Comparison of ENCODE assay signal across 1 cellular context in the genomic region with DNA sequence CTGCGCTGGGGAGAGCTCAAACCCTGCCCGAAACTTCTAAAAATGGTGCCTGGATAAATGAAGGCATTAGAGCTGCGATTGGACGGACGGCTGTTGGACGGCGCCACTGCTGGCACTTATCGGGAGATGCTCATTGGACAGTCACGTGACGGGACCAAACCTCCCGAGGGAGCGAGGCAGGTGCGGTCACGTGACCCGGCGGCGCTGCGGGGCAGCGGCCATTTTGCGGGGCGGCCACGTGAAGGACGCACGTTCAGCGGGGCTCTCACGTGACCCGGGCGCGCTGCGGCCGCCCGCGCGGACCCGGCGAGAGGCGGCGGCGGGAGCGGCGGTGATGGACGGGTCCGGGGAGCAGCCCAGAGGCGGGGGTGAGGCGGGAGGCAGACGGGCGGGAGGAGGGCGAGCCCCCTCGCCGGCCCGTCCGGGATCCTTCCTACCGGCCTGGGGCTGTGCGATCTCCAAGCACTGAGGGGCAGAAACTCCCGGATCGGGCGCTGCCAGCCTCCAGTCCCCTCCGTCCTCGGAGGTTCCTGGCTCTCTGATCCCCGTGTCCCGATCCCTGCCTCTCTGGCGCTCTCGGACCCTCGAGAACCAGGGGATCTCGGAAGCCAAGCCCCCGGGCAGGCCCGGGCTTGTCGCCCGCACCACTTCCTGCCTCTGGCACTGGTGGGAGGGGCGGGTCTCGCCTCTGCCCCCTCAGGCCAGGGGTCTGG.
A peak's percentile ranks its signal among the peaks of the same experiment; 100 is the strongest.
TF ChIP-seq lines count a peak whose summit lies in the region.

TSS of gene BAX (plus strand) at position 281 of the 713 bp plus-strand sequence. CDS start at position 335, 54 bp downstream.

TF ChIP-seq in GM12878, 131 proteins besides CTCF, POLR2A, EP300 and RAD21 (continued from another document and continues in another):
- TF ChIP-seq HSF1 (IDR thresholded peaks at IDR 0.05; ENCODE audit: low read depth, low read length) (0 out of 2 replicates have a peak, but pooled peaks have one; percentile 54), MEF2B (IDR thresholded peaks at IDR 0.05; ENCODE audit: partially characterized antibody, poor library complexity, severe bottlenecking) (peak; percentile 99), TARDBP (IDR thresholded peaks at IDR 0.05; ENCODE audit: borderline replicate concordance) (peak; percentile 75; the same call in 1 of the 2 replicates), BRCA1 (IDR thresholded peaks at IDR 0.05; ENCODE audit: low read depth, low read length) (no peak), NFXL1 (IDR thresholded peaks at IDR 0.05; ENCODE audit: borderline replicate concordance) (no peak), TCF12 (IDR thresholded peaks at IDR 0.05; ENCODE audit: low read depth, low read length) (peak; percentile 63; the same call in 1 of the 2 replicates), CBFB (IDR thresholded peaks at IDR 0.05; ENCODE audit: low read depth) (no peak), EZH2 (IDR thresholded peaks at IDR 0.05; ENCODE audit: borderline replicate concordance, control insufficient read depth, low read depth, low read length) (no peak), NR2F1 (conservative IDR thresholded peaks at IDR 0.05) (peak; percentile 74; the same call in 1 of the 2 replicates), ATF7 (IDR thresholded peaks at IDR 0.05; ENCODE audit: low read depth) (no peak), SIN3A (IDR thresholded peaks at IDR 0.05; ENCODE audit: low read depth, low read length) (peak; percentile 89), JUND (IDR thresholded peaks at IDR 0.05; ENCODE audit: low read depth, low read length) (no peak), SRF (IDR thresholded peaks at IDR 0.05; ENCODE audit: low read depth in 2 of 2, low read length in 2 of 2) (no peak), REST (IDR thresholded peaks at IDR 0.05; ENCODE audit: low read depth, low read length) (no peak), ZNF24 (IDR thresholded peaks at IDR 0.05) (0 out of 2 replicates have a peak, but pooled peaks have one; percentile 22), IRF3 (IDR thresholded peaks at IDR 0.05) (peak; percentile 90), JUNB (IDR thresholded peaks at IDR 0.05) (no peak), CBX3 (IDR thresholded peaks at IDR 0.05; ENCODE audit: borderline replicate concordance, low read depth) (no peak), HDGF (IDR thresholded peaks at IDR 0.05) (no peak), CHD2 (IDR thresholded peaks at IDR 0.05; ENCODE audit: borderline replicate concordance, low read depth, low read length) (0 out of 2 replicates have a peak, but pooled peaks have one; percentile 11), MEF2A (IDR thresholded peaks at IDR 0.05; ENCODE audit: insufficient read depth, low read depth, low read length) (0 out of 2 replicates have a peak, but pooled peaks have one; percentile 50), MTA3 (IDR thresholded peaks at IDR 0.05; ENCODE audit: borderline replicate concordance, low read length) (no peak), CREM (IDR thresholded peaks at IDR 0.05; ENCODE audit: low read depth) (peak; percentile 58; the same call in 1 of the 2 replicates), WRNIP1 (IDR thresholded peaks at IDR 0.05; ENCODE audit: borderline replicate concordance, low read depth, low read length) (no peak), SP1 (IDR thresholded peaks at IDR 0.05; ENCODE audit: low read depth, low read length) (peak; percentile 39), BCL11A (IDR thresholded peaks at IDR 0.05; ENCODE audit: low read depth, low read length) (0 out of 2 replicates have a peak, but pooled peaks have one; percentile 3), IRF4 (IDR thresholded peaks at IDR 0.05; ENCODE audit: low read depth, low read length) (0 out of 2 replicates have a peak, but pooled peaks have one; percentile 29), FOXM1 (IDR thresholded peaks at IDR 0.05; ENCODE audit: low read depth, low read length) (no peak), PRDM15 (CRISPR knock-in tag; IDR thresholded peaks at IDR 0.05) (peak; percentile 98), NFIC (IDR thresholded peaks at IDR 0.05; ENCODE audit: low read depth, low read length) (peak; percentile 39; the same call in 1 of the 2 replicates), SIX5 (IDR thresholded peaks at IDR 0.05; ENCODE audit: low read depth, low read length, severe bottlenecking) (peak; percentile 75), KAT2A (conservative IDR thresholded peaks at IDR 0.05; ENCODE audit: control insufficient read depth, low read depth, low read length) (no peak), RCOR1 (conservative IDR thresholded peaks at IDR 0.05; ENCODE audit: low read depth, low read length) (no peak), IRF5 (IDR thresholded peaks at IDR 0.05; ENCODE audit: borderline replicate concordance) (no peak), LARP7 (IDR thresholded peaks at IDR 0.05) (peak; percentile 72), ZBTB11 (CRISPR knock-in tag; IDR thresholded peaks at IDR 0.05) (peak; percentile 80)
- TF ChIP-seq, protein P1, sequence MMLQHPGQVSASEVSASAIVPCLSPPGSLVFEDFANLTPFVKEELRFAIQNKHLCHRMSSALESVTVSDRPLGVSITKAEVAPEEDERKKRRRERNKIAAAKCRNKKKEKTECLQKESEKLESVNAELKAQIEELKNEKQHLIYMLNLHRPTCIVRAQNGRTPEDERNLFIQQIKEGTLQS (IDR thresholded peaks at IDR 0.05; ENCODE audit: borderline replicate concordance, extremely low read depth, low read depth, low read length): peak; percentile 100
- TF ChIP-seq, protein P2, sequence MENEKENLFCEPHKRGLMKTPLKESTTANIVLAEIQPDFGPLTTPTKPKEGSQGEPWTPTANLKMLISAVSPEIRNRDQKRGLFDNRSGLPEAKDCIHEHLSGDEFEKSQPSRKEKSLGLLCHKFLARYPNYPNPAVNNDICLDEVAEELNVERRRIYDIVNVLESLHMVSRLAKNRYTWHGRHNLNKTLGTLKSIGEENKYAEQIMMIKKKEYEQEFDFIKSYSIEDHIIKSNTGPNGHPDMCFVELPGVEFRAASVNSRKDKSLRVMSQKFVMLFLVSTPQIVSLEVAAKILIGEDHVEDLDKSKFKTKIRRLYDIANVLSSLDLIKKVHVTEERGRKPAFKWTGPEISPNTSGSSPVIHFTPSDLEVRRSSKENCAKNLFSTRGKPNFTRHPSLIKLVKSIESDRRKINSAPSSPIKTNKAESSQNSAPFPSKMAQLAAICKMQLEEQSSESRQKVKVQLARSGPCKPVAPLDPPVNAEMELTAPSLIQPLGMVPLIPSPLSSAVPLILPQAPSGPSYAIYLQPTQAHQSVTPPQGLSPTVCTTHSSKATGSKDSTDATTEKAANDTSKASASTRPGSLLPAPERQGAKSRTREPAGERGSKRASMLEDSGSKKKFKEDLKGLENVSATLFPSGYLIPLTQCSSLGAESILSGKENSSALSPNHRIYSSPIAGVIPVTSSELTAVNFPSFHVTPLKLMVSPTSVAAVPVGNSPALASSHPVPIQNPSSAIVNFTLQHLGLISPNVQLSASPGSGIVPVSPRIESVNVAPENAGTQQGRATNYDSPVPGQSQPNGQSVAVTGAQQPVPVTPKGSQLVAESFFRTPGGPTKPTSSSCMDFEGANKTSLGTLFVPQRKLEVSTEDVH (IDR thresholded peaks at IDR 0.05; ENCODE audit: low read depth, partially characterized antibody): no peak
